In genomic region chr15:72368315-72368714, GRCh38 we compare ENCODE assay signal across 21 cellular contexts.
DNase-seq lines count a peak whose midpoint lies in the region; FAIRE-seq and TF ChIP-seq lines count a peak whose summit lies in the region.
"Had no signal": no experiment of that assay in that cellular context is flagged by ENCODE, and none has a peak within 500 bp of the region (broad histone marks: within the 10 kb centered on the region; RNA-seq: fewer than 3 reads in every experiment).

No MANE protein-coding gene starts in this region.

- H3K4me3 Mint-ChIP-seq in dendritic cell treated with granulocyte-macrophage colony-stimulating factor and Interleukin-4, amounts not matched to agents 40 ng/mL and 50 ng/mL, for 4 days = peak overlapping the region; percentile 57
- H3K4me3 Mint-ChIP-seq in nephron progenitor cell = no peak overlapping the region
- H3K4me3 Mint-ChIP-seq: activated CD4-positive, alpha-beta T cell treated with anti-CD3 and anti-CD28 coated beads, Interleukin-2, amount 10 ng/mL, durations not matched to agents 24 days and 14 days; CD8-positive, alpha-beta memory T cell; neural progenitor cell had no signal

- H3K4me1 Mint-ChIP-seq in dendritic cell treated with granulocyte-macrophage colony-stimulating factor and Interleukin-4, amounts not matched to agents 40 ng/mL and 50 ng/mL, for 4 days (ENCODE audit: low read depth) = peaks cover 66% of the 10 kb centered on the region
- no peaks in the 10 kb centered on the region for H3K4me1 Mint-ChIP-seq in nephron progenitor cell
- H3K4me1 Mint-ChIP-seq: neural progenitor cell had no signal

- peak overlapping the region; percentile 62 for H3K27ac Mint-ChIP-seq in dendritic cell treated with granulocyte-macrophage colony-stimulating factor and Interleukin-4, amounts not matched to agents 40 ng/mL and 50 ng/mL, for 4 days
- H3K27ac Mint-ChIP-seq in nephron progenitor cell = peak overlapping the region; percentile 49
- H3K27ac Mint-ChIP-seq: activated CD4-positive, alpha-beta T cell treated with anti-CD3 and anti-CD28 coated beads, Interleukin-2, amount 10 ng/mL, durations not matched to agents 24 days and 14 days; neural progenitor cell had no signal

- FAIRE-seq in urothelium cell line (lab: Jason Lieb, UNC) = no peak
- FAIRE-seq: bronchial epithelial cell, keratinocyte had no signal

- H3K27me3 Mint-ChIP-seq in dendritic cell treated with granulocyte-macrophage colony-stimulating factor and Interleukin-4, amounts not matched to agents 40 ng/mL and 50 ng/mL, for 4 days = no peaks in the 10 kb centered on the region
- no peaks in the 10 kb centered on the region for H3K27me3 Mint-ChIP-seq in nephron progenitor cell (ENCODE audit: low read depth, poor library complexity)
- H3K27me3 Mint-ChIP-seq: activated CD4-positive, alpha-beta T cell treated with anti-CD3 and anti-CD28 coated beads, Interleukin-2, amount 10 ng/mL, durations not matched to agents 24 days and 14 days; CD8-positive, alpha-beta memory T cell had no signal

- TF ChIP-seq CTCF in nephron progenitor cell (IDR thresholded peaks at IDR 0.05) = no peak

- no peaks in the 10 kb centered on the region for H3K9me3 Mint-ChIP-seq in dendritic cell treated with granulocyte-macrophage colony-stimulating factor and Interleukin-4, amounts not matched to agents 40 ng/mL and 50 ng/mL, for 4 days
- no peaks in the 10 kb centered on the region for H3K9me3 Mint-ChIP-seq in nephron progenitor cell
- H3K9me3 Mint-ChIP-seq: CD8-positive, alpha-beta memory T cell; neural progenitor cell had no signal

- peaks cover 39% of the 10 kb centered on the region for H3K36me3 Mint-ChIP-seq in dendritic cell treated with granulocyte-macrophage colony-stimulating factor and Interleukin-4, amounts not matched to agents 40 ng/mL and 50 ng/mL, for 4 days (ENCODE audit: low read depth)
- H3K36me3 Mint-ChIP-seq in nephron progenitor cell (ENCODE audit: low read depth) = peaks cover 9% of the 10 kb centered on the region

- peak; percentile 58 for DNase-seq in CD1c-positive myeloid dendritic cell (ENCODE audit: extremely low spot score)
- peak; percentile 53 to 77 for DNase-seq in NOMO-1 (lab: John Stamatoyannopoulos, UW; ENCODE audit: unreplicated experiment in 2 of 2)
- DNase-seq in nephron progenitor cell = no peak
- no peak for DNase-seq in NCI-H774 (lab: John Stamatoyannopoulos, UW)
- DNase-seq in urothelium cell line (ENCODE audit: low spot score) = no peak
- DNase-seq in HPDE6-E6E7 (ENCODE audit: extremely low spot score) = no peak
- no peak for DNase-seq in NCI-H226
- DNase-seq: activated CD4-positive, alpha-beta T cell treated with anti-CD3 and anti-CD28 coated beads, Interleukin-2, amount 10 ng/mL, durations not matched to agents 24 days and 14 days; activated effector memory CD4-positive, alpha-beta T cell treated with anti-CD3 and anti-CD28 coated beads, Interleukin-2, amount 50 U/mL, for 16 hours; CD8-positive, alpha-beta memory T cell; foreskin fibroblast; HCEC 1CT; NCI-H1048; NCI-H2081; NCI-H510A treated with DMSO at 0.1 percent for 48 hours; OCI-M1; stimulated activated CD4-positive, alpha-beta T cell treated with anti-CD3 and anti-CD28 coated beads, Interleukin-12 subunit alpha, Interleukin-12 subunit beta, amount 100 ng/mL, for 4 hours had no signal

- intact Hi-C loops in dendritic cell treated with granulocyte-macrophage colony-stimulating factor and Interleukin-4, amounts not matched to agents 40 ng/mL and 50 ng/mL, for 4 days (cut with micrococcal nuclease) = loop anchor here (2.0 kb wide), 1 partner anchor 106 kb away; the partner anchor contains the start of gene ARIH1

Comparison
In these comparisons a context has a peak if more than half of its experiments do, and no peak if none do; other contexts are left out.
1. DNase-seq: peak in CD1c-positive myeloid dendritic cell (single experiment) and NOMO-1 (2 of 2); none in nephron progenitor cell (single experiment), NCI-H774 (single experiment), urothelium cell line (single experiment), HPDE6-E6E7 (single experiment) and NCI-H226 (single experiment).